In genomic region chr17:78343099-78343432, GRCh38 we compare ENCODE assay signal across 8 cellular contexts. TPM values are rescaled to one million over a fixed set of nuclear protein-coding genes. Genes with fewer than 3 reads are reported as not detected.
A peak's percentile ranks its signal among the peaks of the same experiment; 100 is the strongest.
DNase-seq lines count a peak whose midpoint lies in the region; ATAC-seq, FAIRE-seq and TF ChIP-seq lines count a peak whose summit lies in the region.

No MANE protein-coding gene starts in this region.

- H3K27me3 ChIP-seq in MG63 = no peaks in the 10 kb centered on the region
- no peaks in the 10 kb centered on the region for H3K27me3 ChIP-seq in astrocyte (ENCODE audit: insufficient read depth, low read length)
- no peaks in the 10 kb centered on the region for H3K27me3 ChIP-seq in suprapubic skin

- peak; percentile 79 for DNase-seq in CD14-positive monocyte (ENCODE audit: low spot score)
- peak; percentile 94 for DNase-seq in MG63
- DNase-seq in astrocyte (ENCODE audit: low read depth) = peak; percentile 91
- peak; percentile 85 for DNase-seq in iris pigment epithelial cell (ENCODE audit: low read depth)
- DNase-seq in suprapubic skin (ENCODE audit: low spot score in 2 of 2) = peak; percentile 91 to 94
- no peak for DNase-seq in SHP77 treated with DMSO at 0.1 percent for 48 hours (lab: John Stamatoyannopoulos, UW)

- H3K9ac ChIP-seq in astrocyte (ENCODE audit: low read length) = peak overlapping the region; percentile 78

- H3K4me3 ChIP-seq in MG63 = no peak overlapping the region
- no peak overlapping the region for H3K4me3 ChIP-seq in astrocyte (ENCODE audit: insufficient read depth, low read depth, low read length)
- peak overlapping the region; percentile 46 for H3K4me3 ChIP-seq in suprapubic skin

- intact Hi-C loops in CD14-positive monocyte (cut with micrococcal nuclease) = no loop called here

- H3K9me3 Mint-ChIP-seq in CD14-positive monocyte (peaks cover 0 to 2% (median 0%) of the 10 kb centered on the region in 7 donors), astrocyte (ENCODE audit: unreplicated experiment) (peaks cover 1% of the 10 kb centered on the region)

- ATAC-seq in GM18909 (IDR thresholded peaks at IDR 0.05; ENCODE audit: poor library complexity, unreplicated experiment) (no peak), HG02840 (IDR thresholded peaks at IDR 0.05; ENCODE audit: low FRiP score, unreplicated experiment) (no peak)

- TF ChIP-seq POLR2A in suprapubic skin (IDR thresholded peaks at IDR 0.05) = no peak

- H3K36me3 Mint-ChIP-seq in CD14-positive monocyte = peaks cover 0 to 5% of the 10 kb centered on the region in 2 donors
- H3K36me3 Mint-ChIP-seq in astrocyte (ENCODE audit: low read depth, unreplicated experiment) = no peaks in the 10 kb centered on the region

- H3K4me2 ChIP-seq in astrocyte (ENCODE audit: low read length) = peak overlapping the region; percentile 83

- no peak for FAIRE-seq in astrocyte (lab: Jason Lieb, UNC)

- H3K27ac ChIP-seq in astrocyte (ENCODE audit: low read depth, low read length) (peak overlapping the region; percentile 86), suprapubic skin (peak overlapping the region; percentile 93)

- peaks cover 51% of the 10 kb centered on the region for H3K4me1 Mint-ChIP-seq in CD14-positive monocyte
- H3K4me1 Mint-ChIP-seq in astrocyte (ENCODE audit: low read depth, unreplicated experiment) = peaks cover 13% of the 10 kb centered on the region

- no peaks in the 10 kb centered on the region for H4K20me1 ChIP-seq in astrocyte (ENCODE audit: insufficient read depth, low read length)

- no peaks in the 10 kb centered on the region for H3K79me2 ChIP-seq in astrocyte (ENCODE audit: insufficient read depth, low read length)

- H3K4me1 ChIP-seq in astrocyte (ENCODE audit: insufficient read depth, low read length) = peaks cover 26% of the 10 kb centered on the region
- H3K4me1 ChIP-seq in suprapubic skin = peaks cover 70% of the 10 kb centered on the region

- peak overlapping the region; percentile 69 to 81 for H3K4me3 Mint-ChIP-seq in CD14-positive monocyte
- peak overlapping the region; percentile 27 for H3K4me3 Mint-ChIP-seq in astrocyte (ENCODE audit: unreplicated experiment)

- H3K27ac Mint-ChIP-seq in CD14-positive monocyte (peak overlapping the region; percentile 89 to 96 (median 94)), astrocyte (ENCODE audit: unreplicated experiment) (peak overlapping the region; percentile 96)

- H3K27me3 Mint-ChIP-seq in CD14-positive monocyte (ENCODE audit: low read depth in 3 of 3) (peaks cover 14 to 28% (median 19%) of the 10 kb centered on the region in 3 donors), astrocyte (ENCODE audit: low read depth, unreplicated experiment) (peaks cover 12% of the 10 kb centered on the region)

- TF ChIP-seq EP300 in suprapubic skin (IDR thresholded peaks at IDR 0.05) = no peak

- no peak overlapping the region for H2AFZ ChIP-seq in astrocyte (ENCODE audit: low read depth, low read length)

- TF ChIP-seq CTCF in CD14-positive monocyte (IDR thresholded peaks at IDR 0.05) (no peak), astrocyte (IDR thresholded peaks at IDR 0.05; ENCODE audit: insufficient read depth, low read depth, low read length) (no peak), suprapubic skin (IDR thresholded peaks at IDR 0.05) (no peak)

- H3K9me3 ChIP-seq in MG63 (no peaks in the 10 kb centered on the region), astrocyte (ENCODE audit: insufficient read depth, low read depth, low read length) (no peaks in the 10 kb centered on the region), suprapubic skin (no peaks in the 10 kb centered on the region)

- H3K36me3 ChIP-seq in MG63 = no peaks in the 10 kb centered on the region
- H3K36me3 ChIP-seq in astrocyte (ENCODE audit: insufficient read depth, low read length) = no peaks in the 10 kb centered on the region
- H3K36me3 ChIP-seq in suprapubic skin = no peaks in the 10 kb centered on the region

- 13% methylated on average over 1 of the region's 6 CpGs for WGBS in suprapubic skin

RNA-seq across cellular contexts. Expression of gene SOCS3, which starts 16.8 kb away (rescaled TPM):
- 100 to 1,000 TPM; 123 to 144 TPM for polyA plus RNA-seq in CD14-positive monocyte
- 23.4 and 32.9 TPM in 2 replicates for total RNA-seq in MG63 (2014; rRNA removed; shearing (Covaris generic); ENCODE audit: low replicate concordance)
- 13.4 and 16.7 TPM in 2 replicates for total RNA-seq in astrocyte
- total RNA-seq in suprapubic skin = 100 to 1,000 TPM in 1 of 4 donors, 10 to 100 TPM in 3; 33.2 to 264 (median 60.9) TPM

RNA-seq across cellular contexts. Expression of gene PGS1, which starts 35.4 kb away (rescaled TPM):
- 10 to 100 TPM; 26.0 to 28.0 TPM for polyA plus RNA-seq in CD14-positive monocyte
- total RNA-seq in MG63 (2014; rRNA removed; shearing (Covaris generic); ENCODE audit: low replicate concordance) = 47.3 and 48.7 TPM in 2 replicates
- total RNA-seq in astrocyte (31.3 and 32.0 TPM in 2 replicates), suprapubic skin (10 to 100 TPM; 23.9 to 51.7 (median 34.2) TPM)
